25 cellular contexts compared by ENCODE assay signal in the genomic region with DNA sequence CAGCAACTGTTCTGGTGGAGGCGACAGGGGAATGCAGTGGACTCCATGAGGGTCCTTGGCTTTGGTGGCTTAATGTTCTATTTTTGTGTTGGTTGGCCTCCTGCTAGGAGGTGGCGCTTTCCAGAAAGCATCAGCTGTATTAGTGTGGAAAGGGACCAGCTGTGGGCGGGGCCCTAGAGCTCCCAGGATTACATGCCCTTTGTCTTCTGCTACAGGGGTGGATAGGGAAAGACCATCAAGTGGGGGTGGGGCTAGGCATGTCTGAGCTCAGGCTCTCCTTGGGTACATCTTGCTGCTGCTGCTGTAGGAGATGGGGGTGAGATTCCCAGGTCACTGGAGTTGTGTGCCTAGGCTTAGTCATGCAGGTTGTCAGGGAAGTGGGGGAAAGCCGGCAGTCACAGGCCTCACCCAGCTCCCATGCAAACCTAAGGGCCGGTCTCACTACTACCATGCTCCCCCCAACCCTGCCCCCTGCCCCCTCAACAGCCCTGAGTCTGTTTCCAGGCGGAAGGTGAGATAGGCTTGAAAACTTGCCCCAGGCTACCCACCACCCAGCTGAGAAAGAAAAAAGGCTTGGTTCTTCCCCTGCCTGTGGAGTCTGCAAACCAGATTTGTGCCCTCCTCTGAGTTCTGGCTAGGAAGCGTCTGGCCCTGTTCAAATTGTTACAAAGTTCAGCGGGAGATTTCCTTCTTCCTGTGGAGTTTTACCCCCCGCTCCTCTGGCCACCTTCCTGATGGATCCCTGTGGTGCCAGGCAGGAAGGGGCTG.
"Had no signal": no experiment of that assay in that cellular context is flagged by ENCODE, and none has a peak within 500 bp of the region (broad histone marks: within the 10 kb centered on the region; RNA-seq: fewer than 3 reads in every experiment).

No MANE protein-coding gene starts in this region.

- H3K27me3 ChIP-seq: esophagus muscularis mucosa, foreskin keratinocyte, left lung, right atrium auricular region, suprapubic skin, transverse colon, upper lobe of right lung, uterus had no signal

- H3K36me3 ChIP-seq: esophagus muscularis mucosa, left lung, prostate gland, right atrium auricular region, suprapubic skin, transverse colon, upper lobe of right lung, uterus had no signal

- H3K4me3 ChIP-seq: coronary artery, esophagus muscularis mucosa, left lung, prostate gland, right atrium auricular region, smooth muscle cell, suprapubic skin, transverse colon, upper lobe of right lung, uterus had no signal

- H3K27ac ChIP-seq: coronary artery, esophagus muscularis mucosa, foreskin keratinocyte, left lung, prostate gland, right atrium auricular region, suprapubic skin, transverse colon, upper lobe of right lung, uterus had no signal

- H3K4me1 ChIP-seq: esophagus muscularis mucosa, foreskin keratinocyte, left lung, prostate gland, right atrium auricular region, suprapubic skin, transverse colon, upper lobe of right lung, uterus had no signal

- DNase-seq: dermis blood vessel endothelial cell; effector memory CD4-positive, alpha-beta T cell; foreskin keratinocyte; hypothalamus; left cardiac atrium; left lung; naive B cell; nucleus accumbens; stimulated activated CD4-positive, alpha-beta T cell treated with anti-CD3 and anti-CD28 coated beads, Interleukin-12 subunit alpha, Interleukin-12 subunit beta, amount 100 ng/mL, for 4 hours; stimulated activated CD4-positive, alpha-beta T cell treated with anti-CD3 and anti-CD28 coated beads, Interleukin-1b, Interleukin-23, amount 100 ng/mL, for 48 hours; stimulated activated CD4-positive, alpha-beta T cell treated with anti-CD3 and anti-CD28 coated beads, Interleukin-4, amount 100 ng/mL, for 1 hour; stimulated activated CD8-positive, alpha-beta memory T cell treated with anti-CD3 and anti-CD28 coated beads, Interleukin-4, amount 100 ng/mL, for 48 hours; stimulated activated naive CD4-positive, alpha-beta T cell; stimulated activated naive CD8-positive, alpha-beta T cell treated with anti-CD3 and anti-CD28 coated beads, Interleukin-15, amount 100 ng/mL, for 72 hours; transverse colon; upper lobe of right lung; uterus had no signal

- FAIRE-seq: endothelial cell of umbilical vein had no signal

- ATAC-seq: foreskin keratinocyte; left cardiac atrium; left lung; sciatic nerve; stimulated activated naive CD8-positive, alpha-beta T cell treated with anti-CD3 and anti-CD28 coated beads, Interleukin-15, amount 100 ng/mL, for 72 hours; upper lobe of right lung had no signal

- H3K4me2 ChIP-seq: smooth muscle cell had no signal

- H3K9me3 ChIP-seq: prostate gland, right atrium auricular region, suprapubic skin, upper lobe of right lung, uterus had no signal
